18 cellular contexts compared by ENCODE assay signal in the genomic region with DNA sequence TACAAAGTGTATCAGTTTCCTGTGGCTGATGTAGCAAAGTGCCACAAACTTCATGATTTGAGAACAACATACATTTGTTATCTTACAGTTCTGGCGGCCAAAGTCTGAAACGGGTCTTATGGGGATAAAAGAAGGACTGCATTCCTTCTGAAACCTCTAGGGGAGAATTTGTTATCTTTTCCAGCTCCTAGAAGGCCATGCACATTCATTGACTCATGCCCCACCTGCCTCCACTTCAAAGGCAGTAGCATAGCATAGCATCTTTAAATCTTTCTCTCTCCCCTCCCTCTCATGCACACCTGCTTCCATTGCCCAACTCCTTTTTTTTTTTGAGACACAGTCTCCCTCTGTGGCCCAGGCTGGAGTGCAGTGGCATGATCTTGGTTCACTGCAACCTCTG.
A peak's percentile ranks its signal among the peaks of the same experiment; 100 is the strongest.
DNase-seq lines count a peak whose midpoint lies in the region; ATAC-seq and TF ChIP-seq lines count a peak whose summit lies in the region.
"Had no signal": no experiment of that assay in that cellular context is flagged by ENCODE, and none has a peak within 500 bp of the region (broad histone marks: within the 10 kb centered on the region; RNA-seq: fewer than 3 reads in every experiment).

No MANE protein-coding gene starts in this region.

- no peak for ATAC-seq in HG03175 (IDR thresholded peaks at IDR 0.05; ENCODE audit: unreplicated experiment)
- ATAC-seq: CD8-positive, alpha-beta T cell; K562 had no signal

- peaks cover 11% of the 10 kb centered on the region for H3K36me3 Mint-ChIP-seq in Caco-2 (ENCODE audit: insufficient read depth, unreplicated experiment)
- H3K36me3 Mint-ChIP-seq: CD8-positive, alpha-beta T cell had no signal

- peaks cover 19% of the 10 kb centered on the region for H3K4me1 Mint-ChIP-seq in Caco-2 (ENCODE audit: low read depth, unreplicated experiment)

- H3K4me1 ChIP-seq in Caco-2 (peaks cover 46% of the 10 kb centered on the region), hepatocyte (ENCODE audit: insufficient read depth) (no peaks in the 10 kb centered on the region), sigmoid colon (peaks cover 0 to 8% (median 3%) of the 10 kb centered on the region in 4 donors)
- H3K4me1 ChIP-seq: HAP-1 had no signal

- no peaks in the 10 kb centered on the region for H3K79me2 ChIP-seq in hepatocyte

- H3K27ac ChIP-seq in hepatocyte (peak overlapping the region; percentile 42), sigmoid colon (no peak overlapping the region)
- H3K27ac ChIP-seq: BLaER1 treated with 17β-estradiol and CSF1 and Interleukin-3, amounts not matched to agents 10 nM and 100 nM; GM23248 had no signal

- no peaks in the 10 kb centered on the region for H4K20me1 ChIP-seq in hepatocyte (ENCODE audit: insufficient read depth, poor library complexity, severe bottlenecking)

- DNase-seq in Caco-2, result peak; percentile 87 to 91
- DNase-seq in DMS53 treated with DMSO at 0.1 percent for 48 hours (lab: John Stamatoyannopoulos, UW; ENCODE audit: unreplicated experiment), result peak; percentile 20
- peak; percentile 23 to 54 for DNase-seq in NCI-H187 (lab: John Stamatoyannopoulos, UW)
- DNase-seq in hepatocyte (ENCODE audit: low spot score), result peak; percentile 50
- DNase-seq in sigmoid colon, result no peak
- DNase-seq in NCI-H526 treated with DMSO at 0.1 percent for 48 hours (lab: John Stamatoyannopoulos, UW), result no peak
- no peak for DNase-seq in NCI-H2081 treated with DMSO at 0.1 percent for 48 hours (lab: John Stamatoyannopoulos, UW)
- DNase-seq: CD8-positive, alpha-beta T cell; DMS 273 treated with DMSO at 0.1 percent for 48 hours; DND-41; EL; GM23248; IMR-90 had no signal

- intact Hi-C loops in Caco-2 (cut with micrococcal nuclease; ENCODE audit: unreplicated experiment), result loop anchor here (1.0 to 2.0 kb wide), 4 partner anchors 8 to 85 kb away; no protein-coding TSS in a partner anchor
- intact Hi-C loops in sigmoid colon (cut with DNase I), result no loop called here

- TF ChIP-seq CTCF in Caco-2 (IDR thresholded peaks at IDR 0.05; ENCODE audit: insufficient read depth in 1 of 2, low read depth in 1 of 2, low read length in 1 of 2, severe bottlenecking in 1 of 2, unreplicated experiment in 1 of 2), result no peak
- TF ChIP-seq CTCF in hepatocyte (IDR thresholded peaks at IDR 0.05; ENCODE audit: poor library complexity), result no peak
- TF ChIP-seq CTCF in sigmoid colon (IDR thresholded peaks at IDR 0.05), result no peak

- no peak for TF ChIP-seq EP300 in sigmoid colon (IDR thresholded peaks at IDR 0.05)

- peak overlapping the region; percentile 91 for H3K27ac Mint-ChIP-seq in Caco-2 (ENCODE audit: unreplicated experiment)
- H3K27ac Mint-ChIP-seq: B cell; CD8-positive, alpha-beta T cell had no signal

- H3K27me3 ChIP-seq in Caco-2 (replicated peaks; ENCODE audit: control insufficient read depth, insufficient read depth, low read length) (no peaks in the 10 kb centered on the region), hepatocyte (no peaks in the 10 kb centered on the region), sigmoid colon (no peaks in the 10 kb centered on the region)

- no peak overlapping the region for H2AFZ ChIP-seq in hepatocyte
- H2AFZ ChIP-seq: GM23248 had no signal

- H3K4me3 Mint-ChIP-seq in Caco-2 (ENCODE audit: unreplicated experiment), result peak overlapping the region; percentile 50
- H3K4me3 Mint-ChIP-seq: B cell; CD8-positive, alpha-beta T cell had no signal

- peaks cover 17% of the 10 kb centered on the region for H3K9me3 Mint-ChIP-seq in Caco-2 (ENCODE audit: unreplicated experiment)

- H3K4me3 ChIP-seq in Caco-2 (ENCODE audit: low read depth, low read length) (no peak overlapping the region), hepatocyte (no peak overlapping the region), sigmoid colon (no peak overlapping the region)
- H3K4me3 ChIP-seq: BLaER1 treated with 17β-estradiol and CSF1 and Interleukin-3, amounts not matched to agents 10 nM and 100 nM; GM23248; HAP-1; K562 had no signal

- no peaks in the 10 kb centered on the region for H3K9me2 ChIP-seq in hepatocyte (replicated peaks; ENCODE audit: insufficient read depth)

- no TSS peak for BruUV-seq in Caco-2 (replicated peaks; lab: Mats Ljungman, UMichigan)

- H3K36me3 ChIP-seq in Caco-2 (ENCODE audit: control insufficient read depth, insufficient read depth, low read length), result no peaks in the 10 kb centered on the region
- no peaks in the 10 kb centered on the region for H3K36me3 ChIP-seq in hepatocyte (replicated peaks; ENCODE audit: insufficient read depth, low read depth)
- no peaks in the 10 kb centered on the region for H3K36me3 ChIP-seq in sigmoid colon
- H3K36me3 ChIP-seq: BLaER1 treated with 17β-estradiol and CSF1 and Interleukin-3, amounts not matched to agents 10 nM and 100 nM; HAP-1 had no signal

- no peaks in the 10 kb centered on the region for H3K27me3 Mint-ChIP-seq in Caco-2 (ENCODE audit: insufficient read depth, unreplicated experiment)

- CTCF ChIA-PET in Caco-2 (lab: Charles Lee), result interaction anchor here (0.9 to 1.3 kb wide), 3 partner anchors 11 to 84 kb away, joined by 3 to 5 read pairs (median 4); no protein-coding TSS in a partner anchor

- no peak for TF ChIP-seq POLR2A in sigmoid colon (IDR thresholded peaks at IDR 0.05)

- POLR2A ChIA-PET in Caco-2 (lab: Charles Lee), result no interaction called here

- no peak overlapping the region for H3K4me2 ChIP-seq in hepatocyte

- WGBS in hepatocyte (ENCODE audit: low lambda C conversion rate, missing lambda C conversion rate), result 23% methylated on average over 2 of the region's 2 CpGs
- 47 to 66% methylated on average over 2 of the region's 2 CpGs for WGBS in sigmoid colon, 2 donors

- peaks cover 11% of the 10 kb centered on the region; the same call in 1 of the 2 replicates for H3K9me3 ChIP-seq in Caco-2
- no peaks in the 10 kb centered on the region for H3K9me3 ChIP-seq in hepatocyte (ENCODE audit: low read depth)
- H3K9me3 ChIP-seq in sigmoid colon, result peaks cover 0 to 3% (median 0%) of the 10 kb centered on the region in 4 donors
- H3K9me3 ChIP-seq: HAP-1 had no signal

Comparison
In these comparisons a context has a peak if more than half of its experiments do, and no peak if none do; other contexts are left out.
1. DNase-seq: peak in Caco-2 (2 of 2), DMS53 treated with DMSO at 0.1 percent for 48 hours (single experiment), NCI-H187 (2 of 2) and hepatocyte (single experiment); none in sigmoid colon (single experiment), NCI-H526 treated with DMSO at 0.1 percent for 48 hours (single experiment) and NCI-H2081 treated with DMSO at 0.1 percent for 48 hours (single experiment).